Comparison of ENCODE assay signal across 2 cellular contexts in the genomic region with DNA sequence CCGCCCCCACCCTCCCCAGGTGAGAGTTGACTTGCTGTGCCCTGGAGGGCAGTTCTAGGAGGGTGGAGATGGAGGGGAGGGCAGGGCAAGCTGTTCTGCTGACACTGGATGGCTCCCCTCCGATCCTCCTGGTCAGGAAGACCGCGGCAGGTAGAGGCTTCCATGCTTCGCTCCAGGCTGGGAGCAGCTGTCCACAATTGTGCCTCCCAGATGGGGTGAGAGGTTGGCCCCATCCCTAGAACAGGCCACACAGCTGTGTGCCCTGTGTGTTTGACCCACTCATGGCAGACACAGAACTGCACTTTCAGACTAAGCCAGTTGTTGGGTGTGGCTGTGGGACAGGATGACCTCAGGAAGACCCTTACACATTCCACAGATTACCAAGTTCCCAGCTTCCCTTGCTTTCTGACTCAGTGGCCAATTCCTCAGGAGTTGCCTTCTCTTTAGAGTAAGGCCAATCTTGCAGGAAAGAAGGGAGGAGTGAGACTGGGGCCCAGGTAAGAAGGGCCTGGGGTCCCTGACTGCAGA.
TF ChIP-seq lines count a peak whose summit lies in the region.

No MANE protein-coding gene starts in this region.

TF ChIP-seq in liver, 16 proteins besides CTCF, POLR2A, EP300 and RAD21:
- TF ChIP-seq, protein P1, sequence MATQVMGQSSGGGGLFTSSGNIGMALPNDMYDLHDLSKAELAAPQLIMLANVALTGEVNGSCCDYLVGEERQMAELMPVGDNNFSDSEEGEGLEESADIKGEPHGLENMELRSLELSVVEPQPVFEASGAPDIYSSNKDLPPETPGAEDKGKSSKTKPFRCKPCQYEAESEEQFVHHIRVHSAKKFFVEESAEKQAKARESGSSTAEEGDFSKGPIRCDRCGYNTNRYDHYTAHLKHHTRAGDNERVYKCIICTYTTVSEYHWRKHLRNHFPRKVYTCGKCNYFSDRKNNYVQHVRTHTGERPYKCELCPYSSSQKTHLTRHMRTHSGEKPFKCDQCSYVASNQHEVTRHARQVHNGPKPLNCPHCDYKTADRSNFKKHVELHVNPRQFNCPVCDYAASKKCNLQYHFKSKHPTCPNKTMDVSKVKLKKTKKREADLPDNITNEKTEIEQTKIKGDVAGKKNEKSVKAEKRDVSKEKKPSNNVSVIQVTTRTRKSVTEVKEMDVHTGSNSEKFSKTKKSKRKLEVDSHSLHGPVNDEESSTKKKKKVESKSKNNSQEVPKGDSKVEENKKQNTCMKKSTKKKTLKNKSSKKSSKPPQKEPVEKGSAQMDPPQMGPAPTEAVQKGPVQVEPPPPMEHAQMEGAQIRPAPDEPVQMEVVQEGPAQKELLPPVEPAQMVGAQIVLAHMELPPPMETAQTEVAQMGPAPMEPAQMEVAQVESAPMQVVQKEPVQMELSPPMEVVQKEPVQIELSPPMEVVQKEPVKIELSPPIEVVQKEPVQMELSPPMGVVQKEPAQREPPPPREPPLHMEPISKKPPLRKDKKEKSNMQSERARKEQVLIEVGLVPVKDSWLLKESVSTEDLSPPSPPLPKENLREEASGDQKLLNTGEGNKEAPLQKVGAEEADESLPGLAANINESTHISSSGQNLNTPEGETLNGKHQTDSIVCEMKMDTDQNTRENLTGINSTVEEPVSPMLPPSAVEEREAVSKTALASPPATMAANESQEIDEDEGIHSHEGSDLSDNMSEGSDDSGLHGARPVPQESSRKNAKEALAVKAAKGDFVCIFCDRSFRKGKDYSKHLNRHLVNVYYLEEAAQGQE (IDR thresholded peaks at IDR 0.05), result no peak
- TF ChIP-seq GABPA (IDR thresholded peaks at IDR 0.05 in 1 of 2, conservative IDR thresholded peaks at IDR 0.05 in 1 of 2), result no peak
- TF ChIP-seq NR2F2 (IDR thresholded peaks at IDR 0.05), result peak; percentile 51

TF ChIP-seq in HepG2, 621 proteins besides CTCF, POLR2A, EP300 and RAD21:
- TF ChIP-seq, protein P2, sequence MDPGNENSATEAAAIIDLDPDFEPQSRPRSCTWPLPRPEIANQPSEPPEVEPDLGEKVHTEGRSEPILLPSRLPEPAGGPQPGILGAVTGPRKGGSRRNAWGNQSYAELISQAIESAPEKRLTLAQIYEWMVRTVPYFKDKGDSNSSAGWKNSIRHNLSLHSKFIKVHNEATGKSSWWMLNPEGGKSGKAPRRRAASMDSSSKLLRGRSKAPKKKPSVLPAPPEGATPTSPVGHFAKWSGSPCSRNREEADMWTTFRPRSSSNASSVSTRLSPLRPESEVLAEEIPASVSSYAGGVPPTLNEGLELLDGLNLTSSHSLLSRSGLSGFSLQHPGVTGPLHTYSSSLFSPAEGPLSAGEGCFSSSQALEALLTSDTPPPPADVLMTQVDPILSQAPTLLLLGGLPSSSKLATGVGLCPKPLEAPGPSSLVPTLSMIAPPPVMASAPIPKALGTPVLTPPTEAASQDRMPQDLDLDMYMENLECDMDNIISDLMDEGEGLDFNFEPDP (CRISPR knock-in tag; conservative IDR thresholded peaks at IDR 0.05), result no peak
- TF ChIP-seq, protein P3, sequence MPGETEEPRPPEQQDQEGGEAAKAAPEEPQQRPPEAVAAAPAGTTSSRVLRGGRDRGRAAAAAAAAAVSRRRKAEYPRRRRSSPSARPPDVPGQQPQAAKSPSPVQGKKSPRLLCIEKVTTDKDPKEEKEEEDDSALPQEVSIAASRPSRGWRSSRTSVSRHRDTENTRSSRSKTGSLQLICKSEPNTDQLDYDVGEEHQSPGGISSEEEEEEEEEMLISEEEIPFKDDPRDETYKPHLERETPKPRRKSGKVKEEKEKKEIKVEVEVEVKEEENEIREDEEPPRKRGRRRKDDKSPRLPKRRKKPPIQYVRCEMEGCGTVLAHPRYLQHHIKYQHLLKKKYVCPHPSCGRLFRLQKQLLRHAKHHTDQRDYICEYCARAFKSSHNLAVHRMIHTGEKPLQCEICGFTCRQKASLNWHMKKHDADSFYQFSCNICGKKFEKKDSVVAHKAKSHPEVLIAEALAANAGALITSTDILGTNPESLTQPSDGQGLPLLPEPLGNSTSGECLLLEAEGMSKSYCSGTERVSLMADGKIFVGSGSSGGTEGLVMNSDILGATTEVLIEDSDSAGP (CRISPR knock-in tag; IDR thresholded peaks at IDR 0.05; ENCODE audit: borderline replicate concordance), result no peak
- TF ChIP-seq SALL2 (CRISPR knock-in tag; IDR thresholded peaks at IDR 0.05), result no peak
- no peak for TF ChIP-seq ZNF772 (CRISPR knock-in tag; IDR thresholded peaks at IDR 0.05)
- TF ChIP-seq ZNF644 (CRISPR knock-in tag; IDR thresholded peaks at IDR 0.05; ENCODE audit: low read depth), result no peak
- TF ChIP-seq, protein P4, sequence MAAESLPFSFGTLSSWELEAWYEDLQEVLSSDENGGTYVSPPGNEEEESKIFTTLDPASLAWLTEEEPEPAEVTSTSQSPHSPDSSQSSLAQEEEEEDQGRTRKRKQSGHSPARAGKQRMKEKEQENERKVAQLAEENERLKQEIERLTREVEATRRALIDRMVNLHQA (CRISPR knock-in tag; IDR thresholded peaks at IDR 0.05), result no peak
- TF ChIP-seq TMF1 (CRISPR knock-in tag; IDR thresholded peaks at IDR 0.05; ENCODE audit: low read depth), result no peak
- no peak for TF ChIP-seq KDM5B (CRISPR knock-in tag; IDR thresholded peaks at IDR 0.05; ENCODE audit: borderline replicate concordance)
- TF ChIP-seq NAIF1 (CRISPR knock-in tag; IDR thresholded peaks at IDR 0.05; ENCODE audit: borderline replicate concordance), result no peak
- TF ChIP-seq GPN1 (CRISPR knock-in tag; IDR thresholded peaks at IDR 0.05; ENCODE audit: borderline replicate concordance), result no peak
- TF ChIP-seq SPEN (CRISPR knock-in tag; IDR thresholded peaks at IDR 0.05; ENCODE audit: low read depth), result no peak
- TF ChIP-seq, protein P5, sequence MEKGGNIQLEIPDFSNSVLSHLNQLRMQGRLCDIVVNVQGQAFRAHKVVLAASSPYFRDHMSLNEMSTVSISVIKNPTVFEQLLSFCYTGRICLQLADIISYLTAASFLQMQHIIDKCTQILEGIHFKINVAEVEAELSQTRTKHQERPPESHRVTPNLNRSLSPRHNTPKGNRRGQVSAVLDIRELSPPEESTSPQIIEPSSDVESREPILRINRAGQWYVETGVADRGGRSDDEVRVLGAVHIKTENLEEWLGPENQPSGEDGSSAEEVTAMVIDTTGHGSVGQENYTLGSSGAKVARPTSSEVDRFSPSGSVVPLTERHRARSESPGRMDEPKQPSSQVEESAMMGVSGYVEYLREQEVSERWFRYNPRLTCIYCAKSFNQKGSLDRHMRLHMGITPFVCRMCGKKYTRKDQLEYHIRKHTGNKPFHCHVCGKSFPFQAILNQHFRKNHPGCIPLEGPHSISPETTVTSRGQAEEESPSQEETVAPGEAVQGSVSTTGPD (CRISPR knock-in tag; IDR thresholded peaks at IDR 0.05), result no peak
- no peak for TF ChIP-seq ZC3H13 (CRISPR knock-in tag; IDR thresholded peaks at IDR 0.05)
- TF ChIP-seq ZKSCAN1 (IDR thresholded peaks at IDR 0.05; ENCODE audit: low read length), result no peak
TF ChIP-seq in HepG2: peak in this region for 0.
